Comparison of ENCODE assay signal across 20 cellular contexts in genomic region chr4:168362025-168362401, GRCh38.
"Had no signal": no experiment of that assay in that cellular context is flagged by ENCODE, and none has a peak within 500 bp of the region (broad histone marks: within the 10 kb centered on the region; RNA-seq: fewer than 3 reads in every experiment).

No MANE protein-coding gene starts in this region.

- DNase-seq: cortex of kidney; dorsolateral prefrontal cortex; effector memory CD4-positive, alpha-beta T cell; esophagus squamous epithelium; foreskin fibroblast; head of caudate nucleus; mammary epithelial cell; natural killer cell; nucleus accumbens; ovary; sigmoid colon; small intestine; stimulated activated CD4-positive, alpha-beta T cell treated with anti-CD3 and anti-CD28 coated beads, Interleukin-12 subunit alpha, Interleukin-12 subunit beta, amount 100 ng/mL, for 4 hours; stimulated activated naive CD4-positive, alpha-beta T cell; stomach; substantia nigra; trophoblast cell had no signal

- H3K36me3 ChIP-seq: ovary, right atrium auricular region had no signal

- H3K9me3 ChIP-seq: esophagus squamous epithelium, ovary, sigmoid colon had no signal

- H3K4me1 ChIP-seq: esophagus squamous epithelium, right atrium auricular region, sigmoid colon, stomach had no signal

- H3K27ac ChIP-seq: dorsolateral prefrontal cortex, epithelial cell of prostate, esophagus squamous epithelium, hepatocyte, ovary, right atrium auricular region, sigmoid colon, stomach had no signal

- H2AFZ ChIP-seq: hepatocyte had no signal

- H3K79me2 ChIP-seq: hepatocyte had no signal

- H3K4me3 ChIP-seq: dorsolateral prefrontal cortex, esophagus squamous epithelium, hepatocyte, ovary, right atrium auricular region, sigmoid colon, stomach had no signal

- H3K27me3 ChIP-seq: dorsolateral prefrontal cortex, esophagus squamous epithelium, hepatocyte, ovary, right atrium auricular region, sigmoid colon, stomach had no signal

- ATAC-seq: natural killer cell had no signal

- H3K4me2 ChIP-seq: hepatocyte had no signal
